ENCODE assay signal across 1 cellular context in the genomic region with DNA sequence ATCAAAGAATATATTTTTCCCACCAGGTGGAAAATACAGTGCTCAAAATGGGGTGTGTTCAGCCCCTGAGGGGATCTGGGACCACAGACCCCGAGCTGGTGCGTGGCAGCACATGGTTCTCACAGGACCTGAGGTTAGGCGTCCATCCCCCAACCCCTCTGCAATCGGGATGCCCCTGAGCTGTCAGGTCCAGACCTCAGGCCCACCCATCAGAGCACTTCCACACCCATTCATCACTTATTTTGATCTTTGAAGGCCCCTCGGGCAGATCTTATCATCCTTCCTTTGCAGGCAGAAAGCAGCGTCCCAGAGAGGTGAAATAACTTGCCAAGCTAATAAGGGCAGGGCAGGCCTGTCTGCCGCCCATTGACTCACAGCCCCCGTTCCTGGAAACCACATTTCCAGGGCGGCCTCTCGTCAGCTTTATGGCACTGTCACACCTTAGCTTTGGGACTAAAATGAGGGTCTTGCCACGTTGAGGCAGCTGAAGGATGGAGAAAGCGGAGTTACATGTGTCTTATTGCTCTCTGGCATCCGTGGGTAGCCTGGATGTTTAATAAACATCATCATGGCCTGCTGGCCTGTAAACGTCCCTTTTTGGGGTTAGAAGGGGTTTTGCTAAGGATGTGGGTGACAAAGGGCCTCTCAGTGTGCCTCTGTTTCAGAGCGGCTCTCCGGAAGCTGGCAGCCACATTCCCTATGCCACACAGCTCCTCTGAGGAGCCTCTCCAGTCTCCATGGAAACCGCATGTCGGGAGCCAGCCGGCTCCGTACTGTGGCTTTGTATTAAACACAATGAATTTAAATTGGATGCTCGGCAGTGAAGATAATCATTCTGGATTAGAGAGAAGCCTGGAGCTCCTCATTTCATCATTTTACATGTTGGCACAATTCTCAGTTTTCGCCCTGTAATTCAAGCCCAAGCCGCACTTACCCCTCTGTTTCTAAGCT.
TF ChIP-seq lines count a peak whose summit lies in the region.

No MANE protein-coding gene starts in this region.

TF ChIP-seq in SK-N-SH, 30 proteins besides CTCF, POLR2A, EP300 and RAD21 (continued from another document):
- no peak for TF ChIP-seq REST (IDR thresholded peaks at IDR 0.05; ENCODE audit: low read depth, low read length)
- TF ChIP-seq USF2 (IDR thresholded peaks at IDR 0.05; ENCODE audit: borderline replicate concordance, low read depth, low read length), result no peak
- TF ChIP-seq MAX (IDR thresholded peaks at IDR 0.05; ENCODE audit: low read depth), result no peak
- peak; percentile 59; the same call in 1 of the 2 replicates for TF ChIP-seq RCOR1 (IDR thresholded peaks at IDR 0.05; ENCODE audit: low read length)
- TF ChIP-seq RFX5 (IDR thresholded peaks at IDR 0.05; ENCODE audit: low read length), result peak; percentile 36; the same call in 1 of the 2 replicates
- TF ChIP-seq MEF2A (IDR thresholded peaks at IDR 0.05; ENCODE audit: borderline replicate concordance, low read depth), result no peak
- TF ChIP-seq ELF1 (IDR thresholded peaks at IDR 0.05), result no peak
- no peak for TF ChIP-seq RXRA (IDR thresholded peaks at IDR 0.05; ENCODE audit: borderline replicate concordance, low read depth)
- TF ChIP-seq, protein P1, sequence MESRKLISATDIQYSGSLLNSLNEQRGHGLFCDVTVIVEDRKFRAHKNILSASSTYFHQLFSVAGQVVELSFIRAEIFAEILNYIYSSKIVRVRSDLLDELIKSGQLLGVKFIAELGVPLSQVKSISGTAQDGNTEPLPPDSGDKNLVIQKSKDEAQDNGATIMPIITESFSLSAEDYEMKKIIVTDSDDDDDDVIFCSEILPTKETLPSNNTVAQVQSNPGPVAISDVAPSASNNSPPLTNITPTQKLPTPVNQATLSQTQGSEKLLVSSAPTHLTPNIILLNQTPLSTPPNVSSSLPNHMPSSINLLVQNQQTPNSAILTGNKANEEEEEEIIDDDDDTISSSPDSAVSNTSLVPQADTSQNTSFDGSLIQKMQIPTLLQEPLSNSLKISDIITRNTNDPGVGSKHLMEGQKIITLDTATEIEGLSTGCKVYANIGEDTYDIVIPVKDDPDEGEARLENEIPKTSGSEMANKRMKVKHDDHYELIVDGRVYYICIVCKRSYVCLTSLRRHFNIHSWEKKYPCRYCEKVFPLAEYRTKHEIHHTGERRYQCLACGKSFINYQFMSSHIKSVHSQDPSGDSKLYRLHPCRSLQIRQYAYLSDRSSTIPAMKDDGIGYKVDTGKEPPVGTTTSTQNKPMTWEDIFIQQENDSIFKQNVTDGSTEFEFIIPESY (IDR thresholded peaks at IDR 0.05; ENCODE audit: borderline replicate concordance, low read depth), result no peak
- TF ChIP-seq, protein P2, sequence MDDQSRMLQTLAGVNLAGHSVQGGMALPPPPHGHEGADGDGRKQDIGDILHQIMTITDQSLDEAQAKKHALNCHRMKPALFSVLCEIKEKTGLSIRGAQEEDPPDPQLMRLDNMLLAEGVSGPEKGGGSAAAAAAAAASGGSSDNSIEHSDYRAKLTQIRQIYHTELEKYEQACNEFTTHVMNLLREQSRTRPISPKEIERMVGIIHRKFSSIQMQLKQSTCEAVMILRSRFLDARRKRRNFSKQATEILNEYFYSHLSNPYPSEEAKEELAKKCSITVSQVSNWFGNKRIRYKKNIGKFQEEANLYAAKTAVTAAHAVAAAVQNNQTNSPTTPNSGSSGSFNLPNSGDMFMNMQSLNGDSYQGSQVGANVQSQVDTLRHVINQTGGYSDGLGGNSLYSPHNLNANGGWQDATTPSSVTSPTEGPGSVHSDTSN (IDR thresholded peaks at IDR 0.05), result no peak
- TF ChIP-seq CHD2 (IDR thresholded peaks at IDR 0.05; ENCODE audit: low read length, partially characterized antibody), result peak; percentile 67
- TF ChIP-seq NFIC (IDR thresholded peaks at IDR 0.05; ENCODE audit: borderline replicate concordance), result no peak
- TF ChIP-seq TAF1 (IDR thresholded peaks at IDR 0.05; ENCODE audit: borderline replicate concordance, low read depth, low read length), result no peak
- TF ChIP-seq SIN3A (IDR thresholded peaks at IDR 0.05; ENCODE audit: borderline replicate concordance, low read depth, low read length), result no peak
- no peak for TF ChIP-seq FOXM1 (IDR thresholded peaks at IDR 0.05; ENCODE audit: low read depth)
- TF ChIP-seq NRF1 (IDR thresholded peaks at IDR 0.05; ENCODE audit: low read depth, low read length), result no peak
- TF ChIP-seq EZH2phosphoT487 (IDR thresholded peaks at IDR 0.05; ENCODE audit: borderline replicate concordance, low read depth), result no peak
